ENCODE assay signal across 17 cellular contexts in the genomic region with DNA sequence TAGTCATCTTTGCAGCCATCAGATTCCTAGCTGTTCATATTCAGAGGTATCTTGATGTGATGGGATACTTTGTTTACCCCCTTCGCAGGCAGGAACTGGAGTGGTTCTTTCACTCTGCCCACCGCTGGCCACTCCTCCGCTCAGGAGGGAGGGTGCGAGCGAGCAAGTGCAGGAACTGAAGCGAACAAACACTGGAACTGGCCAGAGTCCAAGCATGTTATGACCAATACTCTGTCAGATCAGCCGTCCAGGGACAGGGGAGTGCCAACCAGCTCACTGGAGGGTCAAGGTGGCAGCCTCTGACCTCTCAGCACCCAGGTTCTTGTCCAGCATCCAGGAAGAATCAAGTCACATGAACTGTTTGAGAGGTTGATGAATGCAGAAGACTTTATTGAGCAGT. TPM values are rescaled to one million over a fixed set of nuclear protein-coding genes. Genes with fewer than 3 reads are reported as not detected.
DNase-seq lines count a peak whose midpoint lies in the region; ATAC-seq, FAIRE-seq and TF ChIP-seq lines count a peak whose summit lies in the region.
"Had no signal": no experiment of that assay in that cellular context is flagged by ENCODE, and none has a peak within 500 bp of the region (broad histone marks: within the 10 kb centered on the region; RNA-seq: fewer than 3 reads in every experiment).

No MANE protein-coding gene starts in this region.

- no peak for FAIRE-seq in K562 (lab: Jason Lieb, UNC)
- FAIRE-seq in HepG2 (lab: Jason Lieb, UNC): peak; percentile 94

- H4K20me1 ChIP-seq in K562 (replicated peaks; ENCODE audit: control insufficient read depth, insufficient read depth, low read length) (no peaks in the 10 kb centered on the region), HepG2 (ENCODE audit: insufficient read depth, low read length) (no peaks in the 10 kb centered on the region)

- no peak overlapping the region for H3K4me3 ChIP-seq in heart left ventricle
- no peak overlapping the region for H3K4me3 ChIP-seq in K562
- H3K4me3 ChIP-seq in HepG2 (replicated peaks in 1 of 3; ENCODE audit: insufficient read depth in 1 of 3, low read depth in 2 of 3, low read length in 3 of 3): peak overlapping the region; percentile 9 to 53 (median 29)
- H3K4me3 ChIP-seq in upper lobe of right lung: no peak overlapping the region
- H3K4me3 ChIP-seq: ascending aorta, suprapubic skin had no signal

- no peaks in the 10 kb centered on the region for H3K27me3 ChIP-seq in heart left ventricle
- H3K27me3 ChIP-seq in K562 (ENCODE audit: control insufficient read depth in 2 of 2, insufficient read depth in 2 of 2, low read length in 2 of 2): no peaks in the 10 kb centered on the region
- H3K27me3 ChIP-seq in HepG2 (ENCODE audit: control insufficient read depth in 1 of 2, insufficient read depth in 2 of 2, low read length in 2 of 2): no peaks in the 10 kb centered on the region
- H3K27me3 ChIP-seq in upper lobe of right lung: no peaks in the 10 kb centered on the region
- H3K27me3 ChIP-seq: ascending aorta, suprapubic skin had no signal

- intact Hi-C loops in left cardiac atrium (cut with DNase I): no loop called here
- intact Hi-C loops in heart left ventricle (cut with DNase I): no loop called here
- intact Hi-C loops in K562 (cut with micrococcal nuclease): no loop called here
- intact Hi-C loops in HepG2 (cut with micrococcal nuclease; ENCODE audit: unreplicated experiment): no loop called here
- intact Hi-C loops in upper lobe of right lung (cut with DNase I): no loop called here

- H2AFZ ChIP-seq in K562 (ENCODE audit: low read depth, low read length) (peak overlapping the region; percentile 64), HepG2 (ENCODE audit: low read length) (peak overlapping the region; percentile 38)

- CTCF ChIA-PET in K562 (lab: Yijun Ruan, JAX; ENCODE audit: low intra/inter-chr PET ratio) (no interaction called here), HepG2 (lab: Yijun Ruan, JAX; ENCODE audit: low intra/inter-chr PET ratio, low total read pairs) (no interaction called here)

- no peak overlapping the region for H3K27ac ChIP-seq in heart left ventricle
- no peak overlapping the region for H3K27ac ChIP-seq in K562 (ENCODE audit: extremely low read depth, low read depth, low read length)
- H3K27ac ChIP-seq in HepG2 (ENCODE audit: extremely low read length, insufficient read depth, low read length): peak overlapping the region; percentile 35
- H3K27ac ChIP-seq in upper lobe of right lung: no peak overlapping the region
- H3K27ac ChIP-seq: ascending aorta, suprapubic skin had no signal

- H3K4me1 ChIP-seq in heart left ventricle: peaks cover 0 to 4% (median 0%) of the 10 kb centered on the region in 12 donors
- H3K4me1 ChIP-seq in K562 (replicated peaks in 1 of 2; ENCODE audit: control insufficient read depth in 2 of 2, insufficient read depth in 2 of 2, low read length in 2 of 2): peaks cover 7 to 18% of the 10 kb centered on the region in 2 experiments; a peak in 3 of 5 replicates
- peaks cover 49% of the 10 kb centered on the region for H3K4me1 ChIP-seq in HepG2 (ENCODE audit: insufficient read depth, low read length)
- no peaks in the 10 kb centered on the region for H3K4me1 ChIP-seq in upper lobe of right lung
- H3K4me1 ChIP-seq: ascending aorta, suprapubic skin had no signal

- TF ChIP-seq EP300 in K562 (IDR thresholded peaks at IDR 0.05; ENCODE audit: low read length) (no peak), HepG2 (IDR thresholded peaks at IDR 0.05; ENCODE audit: low read depth in 2 of 2, low read length in 2 of 2) (no peak), HepG2 (CRISPR knock-in tag; IDR thresholded peaks at IDR 0.05; ENCODE audit: borderline replicate concordance) (no peak)

- TF ChIP-seq RAD21 in K562 (CRISPR knock-in tag; conservative IDR thresholded peaks at IDR 0.05 in 1 of 2, IDR thresholded peaks at IDR 0.05 in 1 of 2) (no peak), HepG2 (CRISPR knock-in tag; IDR thresholded peaks at IDR 0.05) (no peak)

- ATAC-seq in left cardiac atrium (peak; percentile 23 to 41), heart left ventricle (no peak), K562 (peak; percentile 35; the same call in 1 of the 3 replicates), HepG2 (peak; percentile 98), upper lobe of right lung (peak; percentile 72), GM21717 (IDR thresholded peaks at IDR 0.05; ENCODE audit: unreplicated experiment) (no peak)
- ATAC-seq in stimulated activated naive CD8-positive, alpha-beta T cell treated with anti-CD3 and anti-CD28 coated beads, Interleukin-15, Interleukin-2, amounts not matched to agents 100 U/mL and 50 U/mL, for 24 hours: no peak
- ATAC-seq: CD8-positive, alpha-beta T cell had no signal

- TF ChIP-seq CTCF in heart left ventricle (IDR thresholded peaks at IDR 0.05) (no peak), K562 (IDR thresholded peaks at IDR 0.05 in 2 of 3, conservative IDR thresholded peaks at IDR 0.05 in 1 of 3; ENCODE audit: insufficient read depth in 2 of 3, low read depth in 1 of 3, low read length in 3 of 3) (no peak), HepG2 (CRISPR knock-in tag; IDR thresholded peaks at IDR 0.05) (no peak), upper lobe of right lung (IDR thresholded peaks at IDR 0.05) (no peak)

- no peak for TF ChIP-seq POLR2A in heart left ventricle (IDR thresholded peaks at IDR 0.05)
- no peak for TF ChIP-seq POLR2A in K562 (conservative IDR thresholded peaks at IDR 0.05)
- no peak for TF ChIP-seq POLR2A in HepG2 (IDR thresholded peaks at IDR 0.05; ENCODE audit: insufficient read depth in 1 of 2, low read depth in 2 of 2, low read length in 2 of 2)

- BruUV-seq in K562 (replicated peaks; lab: Mats Ljungman, UMichigan): no TSS peak
- no TSS peak for BruUV-seq in HepG2 (replicated peaks; lab: Mats Ljungman, UMichigan)

- H3K9me1 ChIP-seq in K562 (ENCODE audit: control insufficient read depth, insufficient read depth, low read length): no peaks in the 10 kb centered on the region

- H3K79me2 ChIP-seq in K562 (ENCODE audit: control insufficient read depth, insufficient read depth, low read length) (no peaks in the 10 kb centered on the region), HepG2 (ENCODE audit: insufficient read depth, low read length) (no peaks in the 10 kb centered on the region)

- POLR2A ChIA-PET in K562 (lab: Yijun Ruan, JAX) (no interaction called here), HepG2 (lab: Yijun Ruan, JAX) (interaction anchor here (1.0 to 4.2 kb wide), 3 partner anchors 18 to 91 kb away, joined by 4 to 16 read pairs (median 5); partner anchors contain the start of genes MANBA and UBE2D3)

- WGBS in heart left ventricle, 4 donors: 62 to 71% (median 67%) methylated on average over 7 of the region's 7 CpGs
- WGBS in K562 (ENCODE audit: insufficient coverage, low coverage, missing lambda C conversion rate): 22% methylated on average over 7 of the region's 7 CpGs
- under 1% methylated on average over 7 of the region's 7 CpGs for WGBS in HepG2 (ENCODE audit: low lambda C conversion rate)

- no peak for DNase-seq in left cardiac atrium
- DNase-seq in heart left ventricle: no peak
- DNase-seq in K562 (ENCODE audit: extremely low read depth in 1 of 4, low spot score in 3 of 4): peak in 1 of 4 experiments; percentile 8
- DNase-seq in HepG2 (ENCODE audit: low spot score): peak; percentile 85
- DNase-seq in upper lobe of right lung: no peak
- DNase-seq in UCSD-AML1 (lab: John Stamatoyannopoulos, UW; ENCODE audit: unreplicated experiment): no peak
- no peak for DNase-seq in stimulated activated naive CD8-positive, alpha-beta T cell treated with anti-CD3 and anti-CD28 coated beads, Interleukin-15, Interleukin-2, amounts not matched to agents 100 U/mL and 50 U/mL, for 24 hours
- DNase-seq: ACHN; activated effector memory CD4-positive, alpha-beta T cell treated with anti-CD3 and anti-CD28 coated beads, Interleukin-2, amount 50 U/mL, for 16 hours; CD8-positive, alpha-beta T cell; cortex of kidney; GDM1; hippocampal formation; SK-N-SH had no signal

- H3K9ac ChIP-seq in K562 (ENCODE audit: insufficient read depth in 1 of 2, low read depth in 2 of 2, low read length in 2 of 2) (peak overlapping the region in 1 of 2 experiments; percentile 47; a peak in 1 of 4 replicates), HepG2 (ENCODE audit: insufficient read depth, low read depth, low read length) (no peak overlapping the region)
- H3K9ac ChIP-seq: SK-N-SH had no signal

- H3K9me3 ChIP-seq in heart left ventricle (no peaks in the 10 kb centered on the region), K562 (replicated peaks; ENCODE audit: control insufficient read depth, insufficient read depth, low read depth, low read length) (no peaks in the 10 kb centered on the region), HepG2 (ENCODE audit: low read length) (no peaks in the 10 kb centered on the region), upper lobe of right lung (no peaks in the 10 kb centered on the region)
- H3K9me3 ChIP-seq: ascending aorta, SK-N-SH, suprapubic skin had no signal

- H3K4me2 ChIP-seq in K562 (ENCODE audit: insufficient read depth, low read length) (peak overlapping the region; percentile 20; the same call in 1 of the 2 replicates), HepG2 (ENCODE audit: low read depth, low read length) (peak overlapping the region; percentile 73)
- H3K4me2 ChIP-seq: SK-N-SH had no signal

- H3K36me3 ChIP-seq in heart left ventricle (no peaks in the 10 kb centered on the region), K562 (ENCODE audit: control insufficient read depth, insufficient read depth, low read length) (no peaks in the 10 kb centered on the region), HepG2 (replicated peaks in 1 of 2; ENCODE audit: control insufficient read depth in 1 of 2, insufficient read depth in 2 of 2, low read length in 2 of 2) (no peaks in the 10 kb centered on the region), upper lobe of right lung (no peaks in the 10 kb centered on the region)
- H3K36me3 ChIP-seq: ascending aorta, suprapubic skin had no signal

- in situ Hi-C loops in K562 (cut with MboI) (no loop called here), HepG2 (cut with HindIII; ENCODE audit: extremely low pct_ligation_motif_present, low pct_unique_long_range_greater_than_20kb) (no loop called here)

RNA-seq across cellular contexts. Expression of gene MANBA, which starts 18.0 kb away (rescaled TPM):
- total RNA-seq in left cardiac atrium: 10 to 100 TPM; 22.2 to 26.8 TPM
- 10 to 100 TPM; 25.0 to 44.0 (median 36.9) TPM for total RNA-seq in heart left ventricle
- 10 to 100 TPM in 1 of 2 donors, 1 to 10 TPM in 1; 6.2 to 16.9 TPM for polyA plus RNA-seq in heart left ventricle
- total RNA-seq in K562 (2011; cell fraction: chromatin; rRNA removed; ENCODE audit: low replicate concordance): 13.7 and 32.2 TPM in 2 replicates
- total RNA-seq in K562 (2011; cell fraction: nucleolus; rRNA removed): 9.7 TPM in 2 replicates
- total RNA-seq in K562 (2011; cell fraction: nucleoplasm; rRNA removed): 15.8 and 21.3 TPM in 2 replicates
- 8.2 and 10.9 TPM in 2 replicates for total RNA-seq in K562 (2014; rRNA removed)
- 9.0 and 9.4 TPM in 2 replicates for total RNA-seq in K562 (2014; rRNA removed; fragmentation: Illumina TruSeq; extraction: Trizol)
- 12.9 and 13.3 TPM in 2 replicates for total RNA-seq in K562 (2015; rRNA removed; fragmentation: Illumina TruSeq; extraction: Trizol)
- 7.7 TPM in 2 replicates for total RNA-seq in K562 (2021)
- polyA plus RNA-seq in K562 (2011; rRNA removed): 2.8 and 5.3 TPM in 2 replicates
- polyA plus RNA-seq in K562 (2011; cell fraction: cytosol; rRNA removed): 4.7 and 6.0 TPM in 2 replicates
- polyA plus RNA-seq in K562 (2011; cell fraction: nucleus; rRNA removed): 9.1 and 15.4 TPM in 2 replicates
- 9.1 and 18.3 TPM in 2 replicates for polyA plus RNA-seq in K562 (2012)
- polyA plus RNA-seq in K562 (2014; fragmentation: Illumina TruSeq; extraction: Trizol): 6.6 and 7.8 TPM in 2 replicates
- 1 to 10 TPM; 1.8 to 3.7 TPM for polyA plus RNA-seq in K562 (2014; fragmentation: Nextera tagmentation; extraction: Ambion mirVana)
- polyA plus RNA-seq in K562 (2014; rRNA removed): 4.7 and 6.1 TPM in 2 replicates
- polyA minus RNA-seq in K562 (2011; rRNA and poly(A)+ RNA removed): 6.0 and 11.7 TPM in 2 replicates
- 5.5 and 7.5 TPM in 2 replicates for polyA minus RNA-seq in K562 (2011; cell fraction: cytosol; rRNA and poly(A)+ RNA removed)
- 14.5 and 20.7 TPM in 2 replicates for polyA minus RNA-seq in K562 (2011; cell fraction: nucleus; rRNA and poly(A)+ RNA removed)
- 17.1 and 33.3 TPM in 2 replicates for total RNA-seq in HepG2 (2016; rRNA removed; fragmentation: Illumina TruSeq; extraction: Trizol)
- total RNA-seq in HepG2 (2016; cell fraction: cytosol; rRNA removed; fragmentation: Illumina TruSeq; extraction: Trizol; ENCODE audit: low read depth): 13.0 and 17.3 TPM in 2 replicates
- 15.2 and 34.6 TPM in 2 replicates for total RNA-seq in HepG2 (2016; cell fraction: insoluble cytoplasmic fraction; rRNA removed; fragmentation: Illumina TruSeq; extraction: Trizol)
- 11.0 and 13.6 TPM in 2 replicates for total RNA-seq in HepG2 (2016; cell fraction: membrane; rRNA removed; fragmentation: Illumina TruSeq; extraction: Trizol)
- total RNA-seq in HepG2 (2016; cell fraction: nucleus; rRNA removed; fragmentation: Illumina TruSeq; extraction: Trizol): 32.1 and 36.1 TPM in 2 replicates
- polyA plus RNA-seq in HepG2 (2011; rRNA removed): 11.7 and 11.9 TPM in 2 replicates
- 7.6 and 12.6 TPM in 2 replicates for polyA plus RNA-seq in HepG2 (2011; cell fraction: cytosol; rRNA removed)
- polyA plus RNA-seq in HepG2 (2011; cell fraction: nucleus; rRNA removed): 17.6 and 20.6 TPM in 2 replicates
- 30.1 and 31.4 TPM in 2 replicates for polyA plus RNA-seq in HepG2 (2012)
- 1.2 and 1.4 TPM in 2 replicates for polyA plus RNA-seq in HepG2 (2016; cell fraction: cytosol; fragmentation: Illumina TruSeq; extraction: Trizol; ENCODE audit: low read depth)
- polyA plus RNA-seq in HepG2 (2016; cell fraction: insoluble cytoplasmic fraction; fragmentation: Illumina TruSeq; extraction: Trizol; ENCODE audit: low read depth): 8.8 and 10.0 TPM in 2 replicates
- polyA plus RNA-seq in HepG2 (2016; cell fraction: membrane; fragmentation: Illumina TruSeq; extraction: Trizol; ENCODE audit: low read depth): 3.3 and 3.9 TPM in 2 replicates
- polyA plus RNA-seq in HepG2 (2016; cell fraction: nucleus; fragmentation: Illumina TruSeq; extraction: Trizol; ENCODE audit: insufficient read depth, low read depth): 28.0 and 30.1 TPM in 2 replicates
- 10.8 and 29.4 TPM in 2 replicates for polyA minus RNA-seq in HepG2 (2011; rRNA and poly(A)+ RNA removed; ENCODE audit: low replicate concordance)
- polyA minus RNA-seq in HepG2 (2011; cell fraction: cytosol; rRNA and poly(A)+ RNA removed): 14.9 and 17.1 TPM in 2 replicates
- polyA minus RNA-seq in HepG2 (2011; cell fraction: nucleus; rRNA and poly(A)+ RNA removed): 39.5 and 40.0 TPM in 2 replicates
- 56.0 TPM for total RNA-seq in upper lobe of right lung

RNA-seq across cellular contexts. Expression of gene UBE2D3, which starts 48.6 kb away (rescaled TPM):
- total RNA-seq in left cardiac atrium (100 to 1,000 TPM; 233 to 294 TPM), heart left ventricle (100 to 1,000 TPM; 216 to 381 (median 258) TPM), K562 (2014; rRNA removed) (434 and 562 TPM in 2 replicates), K562 (2014; rRNA removed; fragmentation: Illumina TruSeq; extraction: Trizol) (257 and 281 TPM in 2 replicates), K562 (2015; rRNA removed; fragmentation: Illumina TruSeq; extraction: Trizol) (305 and 313 TPM in 2 replicates), K562 (2021) (276 and 281 TPM in 2 replicates), HepG2 (2016; rRNA removed; fragmentation: Illumina TruSeq; extraction: Trizol) (224 and 265 TPM in 2 replicates), upper lobe of right lung (279 TPM)
- polyA plus RNA-seq in heart left ventricle (100 to 1,000 TPM in 1 of 2 donors, 10 to 100 TPM in 1; 87.4 to 351 TPM), K562 (2011; rRNA removed) (348 and 408 TPM in 2 replicates), K562 (2014; fragmentation: Illumina TruSeq; extraction: Trizol) (447 and 618 TPM in 2 replicates), K562 (2014; fragmentation: Nextera tagmentation; extraction: Ambion mirVana) (100 to 1,000 TPM; 191 to 202 TPM), K562 (2014; rRNA removed) (292 and 329 TPM in 2 replicates), HepG2 (2011; rRNA removed) (217 and 293 TPM in 2 replicates)
- 106 and 238 TPM in 2 replicates for total RNA-seq in K562 (2011; cell fraction: chromatin; rRNA removed; ENCODE audit: low replicate concordance)
- total RNA-seq in K562 (2011; cell fraction: nucleolus; rRNA removed): 61.5 and 87.0 TPM in 2 replicates
- total RNA-seq in K562 (2011; cell fraction: nucleoplasm; rRNA removed): 180 and 303 TPM in 2 replicates
- polyA plus RNA-seq in K562 (2011; cell fraction: cytosol; rRNA removed): 357 and 381 TPM in 2 replicates
- polyA plus RNA-seq in K562 (2011; cell fraction: nucleus; rRNA removed): 305 and 318 TPM in 2 replicates
- polyA plus RNA-seq in K562 (2012): 235 and 382 TPM in 2 replicates
- polyA minus RNA-seq in K562 (2011; rRNA and poly(A)+ RNA removed): 278 and 307 TPM in 2 replicates
- 149 and 195 TPM in 2 replicates for polyA minus RNA-seq in K562 (2011; cell fraction: cytosol; rRNA and poly(A)+ RNA removed)
- 123 and 159 TPM in 2 replicates for polyA minus RNA-seq in K562 (2011; cell fraction: nucleus; rRNA and poly(A)+ RNA removed)
- 200 and 234 TPM in 2 replicates for total RNA-seq in HepG2 (2016; cell fraction: cytosol; rRNA removed; fragmentation: Illumina TruSeq; extraction: Trizol; ENCODE audit: low read depth)
- 227 and 267 TPM in 2 replicates for total RNA-seq in HepG2 (2016; cell fraction: insoluble cytoplasmic fraction; rRNA removed; fragmentation: Illumina TruSeq; extraction: Trizol)
- total RNA-seq in HepG2 (2016; cell fraction: membrane; rRNA removed; fragmentation: Illumina TruSeq; extraction: Trizol): 313 and 352 TPM in 2 replicates
- total RNA-seq in HepG2 (2016; cell fraction: nucleus; rRNA removed; fragmentation: Illumina TruSeq; extraction: Trizol): 161 and 168 TPM in 2 replicates
- 183 and 224 TPM in 2 replicates for polyA plus RNA-seq in HepG2 (2011; cell fraction: cytosol; rRNA removed)
- 279 and 296 TPM in 2 replicates for polyA plus RNA-seq in HepG2 (2011; cell fraction: nucleus; rRNA removed)
- polyA plus RNA-seq in HepG2 (2012): 192 and 199 TPM in 2 replicates
- polyA plus RNA-seq in HepG2 (2016; cell fraction: cytosol; fragmentation: Illumina TruSeq; extraction: Trizol; ENCODE audit: low read depth): 303 and 369 TPM in 2 replicates
- 331 and 333 TPM in 2 replicates for polyA plus RNA-seq in HepG2 (2016; cell fraction: insoluble cytoplasmic fraction; fragmentation: Illumina TruSeq; extraction: Trizol; ENCODE audit: low read depth)
- polyA plus RNA-seq in HepG2 (2016; cell fraction: membrane; fragmentation: Illumina TruSeq; extraction: Trizol; ENCODE audit: low read depth): 340 and 387 TPM in 2 replicates
- polyA plus RNA-seq in HepG2 (2016; cell fraction: nucleus; fragmentation: Illumina TruSeq; extraction: Trizol; ENCODE audit: insufficient read depth, low read depth): 220 and 222 TPM in 2 replicates
- polyA minus RNA-seq in HepG2 (2011; rRNA and poly(A)+ RNA removed; ENCODE audit: low replicate concordance): 111 and 172 TPM in 2 replicates
- 129 and 148 TPM in 2 replicates for polyA minus RNA-seq in HepG2 (2011; cell fraction: cytosol; rRNA and poly(A)+ RNA removed)
- polyA minus RNA-seq in HepG2 (2011; cell fraction: nucleus; rRNA and poly(A)+ RNA removed): 307 and 340 TPM in 2 replicates

Comparison
In these comparisons a context has a peak if more than half of its experiments do, and no peak if none do; other contexts are left out.
1. ATAC-seq: peak in left cardiac atrium (2 of 2), K562 (single experiment), HepG2 (single experiment) and upper lobe of right lung (single experiment); none in heart left ventricle (0 of 4), GM21717 (single experiment) and stimulated activated naive CD8-positive, alpha-beta T cell treated with anti-CD3 and anti-CD28 coated beads, Interleukin-15, Interleukin-2, amounts not matched to agents 100 U/mL and 50 U/mL, for 24 hours (single experiment).
2. H3K4me3 ChIP-seq: peak in HepG2 (3 of 3); none in heart left ventricle (0 of 12), K562 (single experiment) and upper lobe of right lung (single experiment).